In the genomic region with DNA sequence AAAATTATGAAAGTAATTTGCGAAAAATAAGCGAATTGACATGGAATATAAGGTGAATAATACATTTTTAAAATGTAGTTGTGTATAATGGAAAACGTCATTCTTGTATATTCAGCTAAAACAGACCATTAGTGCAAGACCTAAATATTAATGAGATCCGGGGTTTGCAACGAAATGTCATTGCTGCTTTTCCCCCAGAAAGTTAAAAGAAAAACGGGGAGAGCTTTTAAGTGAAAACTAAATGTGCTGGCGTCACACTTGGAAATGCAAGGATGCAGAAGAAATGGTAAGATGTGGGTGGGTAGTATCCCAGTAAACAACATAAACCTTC, we compare ENCODE assay signal across 8 cellular contexts. TPM values are rescaled to one million over a fixed set of nuclear protein-coding genes. Genes with fewer than 3 reads are reported as not detected.
DNase-seq lines count a peak whose midpoint lies in the region; ATAC-seq and TF ChIP-seq lines count a peak whose summit lies in the region.

No MANE protein-coding gene starts in this region.

- peak overlapping the region in 1 of 2 donors; percentile 64 for H3K27ac ChIP-seq in coronary artery

- TF ChIP-seq CTCF in AG09309 (IDR thresholded peaks at IDR 0.05; ENCODE audit: control insufficient read depth, insufficient read depth, low read depth, low read length, missing control alignments) = no peak
- no peak for TF ChIP-seq CTCF in LNCaP clone FGC (IDR thresholded peaks at IDR 0.05; ENCODE audit: control insufficient read depth, extremely low read depth, insufficient read depth)
- TF ChIP-seq CTCF in coronary artery (IDR thresholded peaks at IDR 0.05) = no peak

- DNase-seq in AG09309 (ENCODE audit: low read depth) = no peak
- DNase-seq in LNCaP clone FGC (ENCODE audit: low read depth) = no peak
- DNase-seq in coronary artery (ENCODE audit: low spot score) = no peak
- no peak for DNase-seq in naive thymus-derived CD8-positive, alpha-beta T cell
- DNase-seq in GM03348 (ENCODE audit: low spot score) = no peak
- no peak for DNase-seq in GM19238 (ENCODE audit: insufficient read length, low spot score)
- no peak for DNase-seq in middle frontal gyrus (ENCODE audit: extremely low spot score, low spot score)
- DNase-seq in CD1c-positive myeloid dendritic cell (ENCODE audit: extremely low spot score) = no peak

- H3K4me3 Mint-ChIP-seq in naive thymus-derived CD8-positive, alpha-beta T cell = peak overlapping the region; percentile 85 to 97 (median 95)

- no peaks in the 10 kb centered on the region for H3K9me3 Mint-ChIP-seq in naive thymus-derived CD8-positive, alpha-beta T cell

- peak overlapping the region; percentile 66 to 92 (median 90) for H3K27ac Mint-ChIP-seq in naive thymus-derived CD8-positive, alpha-beta T cell

- no peak for ATAC-seq in naive thymus-derived CD8-positive, alpha-beta T cell

- H3K4me1 Mint-ChIP-seq in naive thymus-derived CD8-positive, alpha-beta T cell = peaks cover 3 to 20% (median 11%) of the 10 kb centered on the region in 4 donors

- POLR2A ChIA-PET in naive thymus-derived CD8-positive, alpha-beta T cell (lab: Charles Lee) = interaction anchor here (0.9 to 3.4 kb wide), 4 partner anchors 10 to 338 kb away, joined by 3 to 20 read pairs (median 5); a partner anchor contains a TSS

- peaks cover 0 to 6% (median 0%) of the 10 kb centered on the region in 5 donors for H3K27me3 Mint-ChIP-seq in naive thymus-derived CD8-positive, alpha-beta T cell

- H3K4me3 ChIP-seq in AG09309 (ENCODE audit: control insufficient read depth, low read depth, low read length) (peak overlapping the region; percentile 57), LNCaP clone FGC (ENCODE audit: low read depth, low read length) (peak overlapping the region; percentile 95), coronary artery (peak overlapping the region; percentile 81)

- no peaks in the 10 kb centered on the region for H3K36me3 Mint-ChIP-seq in naive thymus-derived CD8-positive, alpha-beta T cell

RNA-seq across cellular contexts. Expression of a gene that starts 0.5 kb away (rescaled TPM):
- total RNA-seq in naive thymus-derived CD8-positive, alpha-beta T cell = 1 to 10 TPM; 3.4 to 4.9 TPM
- 1 to 10 TPM in 2 of 3 donors, under 1 TPM in 1; 0.66 to 2.4 (median 2.4) TPM for polyA plus RNA-seq in naive thymus-derived CD8-positive, alpha-beta T cell

RNA-seq across cellular contexts. Expression of a gene that starts 15.6 kb away (rescaled TPM):
- 10 to 100 TPM; 19.1 to 19.6 TPM for total RNA-seq in naive thymus-derived CD8-positive, alpha-beta T cell
- 10 to 100 TPM; 12.6 to 16.5 (median 14.0) TPM for polyA plus RNA-seq in naive thymus-derived CD8-positive, alpha-beta T cell
